8 cellular contexts compared by ENCODE assay signal in genomic region chr11:121112498-121113455, GRCh38. TPM values are rescaled to one million over a fixed set of nuclear protein-coding genes. Genes with fewer than 3 reads are reported as not detected.
DNase-seq lines count a peak whose midpoint lies in the region; ATAC-seq lines count a peak whose summit lies in the region.

No MANE protein-coding gene starts in this region.

- peak in 8 of 14 donors; percentile 13 to 28 (median 20) for DNase-seq in C1 segment of cervical spinal cord (lab: John Stamatoyannopoulos, UW)
- DNase-seq in NCI-H1436 treated with DMSO at 0.1 percent for 48 hours (lab: John Stamatoyannopoulos, UW), result peak; percentile 24
- DNase-seq in T-helper 2 cell treated with Interferon-gamma antibody and Interleukin-4, amounts not matched to agents 5 μg/mL and 100 μg/mL, for 36 hours (ENCODE audit: low spot score), result peak; percentile 31
- DNase-seq in ecto neural progenitor cell (ENCODE audit: low spot score), result peak; percentile 63
- peak; percentile 64 to 71 for DNase-seq in lung microvascular endothelial cell (ENCODE audit: low read depth in 2 of 2)
- peak; percentile 24 to 33 for DNase-seq in stimulated activated naive CD8-positive, alpha-beta T cell treated with anti-CD3 and anti-CD28 coated beads, Interleukin-15, amount 100 ng/mL, for 72 hours
- no peak for DNase-seq in activated effector memory CD4-positive, alpha-beta T cell treated with anti-CD3 and anti-CD28 coated beads, Interleukin-2, amount 50 U/mL, for 16 hours

- H3K27ac Mint-ChIP-seq in T-helper 2 cell treated with Interferon-gamma antibody and Interleukin-4, amounts not matched to agents 5 μg/mL and 100 μg/mL, for 36 hours, result no peak overlapping the region
- H3K27ac Mint-ChIP-seq in stimulated activated naive CD8-positive, alpha-beta T cell treated with anti-CD3 and anti-CD28 coated beads, Interleukin-15, amount 100 ng/mL, for 72 hours, result no peak overlapping the region

- H3K36me3 Mint-ChIP-seq in T-helper 2 cell treated with Interferon-gamma antibody and Interleukin-4, amounts not matched to agents 5 μg/mL and 100 μg/mL, for 36 hours (ENCODE audit: low read depth), result no peaks in the 10 kb centered on the region

- ATAC-seq in GM19372 (IDR thresholded peaks at IDR 0.05; ENCODE audit: low read depth, unreplicated experiment), result peak; percentile 46
- ATAC-seq in stimulated activated naive CD8-positive, alpha-beta T cell treated with anti-CD3 and anti-CD28 coated beads, Interleukin-15, amount 100 ng/mL, for 72 hours, result peak; percentile 74

- H3K9me3 Mint-ChIP-seq in T-helper 2 cell treated with Interferon-gamma antibody and Interleukin-4, amounts not matched to agents 5 μg/mL and 100 μg/mL, for 36 hours, result no peaks in the 10 kb centered on the region
- H3K9me3 Mint-ChIP-seq in stimulated activated naive CD8-positive, alpha-beta T cell treated with anti-CD3 and anti-CD28 coated beads, Interleukin-15, amount 100 ng/mL, for 72 hours, result no peaks in the 10 kb centered on the region

- no peak overlapping the region for H3K4me3 Mint-ChIP-seq in T-helper 2 cell treated with Interferon-gamma antibody and Interleukin-4, amounts not matched to agents 5 μg/mL and 100 μg/mL, for 36 hours
- H3K4me3 Mint-ChIP-seq in stimulated activated naive CD8-positive, alpha-beta T cell treated with anti-CD3 and anti-CD28 coated beads, Interleukin-15, amount 100 ng/mL, for 72 hours, result no peak overlapping the region

- H3K4me1 Mint-ChIP-seq in T-helper 2 cell treated with Interferon-gamma antibody and Interleukin-4, amounts not matched to agents 5 μg/mL and 100 μg/mL, for 36 hours (ENCODE audit: low read depth), result peaks cover 1% of the 10 kb centered on the region
- peaks cover 6% of the 10 kb centered on the region for H3K4me1 Mint-ChIP-seq in stimulated activated naive CD8-positive, alpha-beta T cell treated with anti-CD3 and anti-CD28 coated beads, Interleukin-15, amount 100 ng/mL, for 72 hours

- peaks cover 19% of the 10 kb centered on the region for H3K27me3 Mint-ChIP-seq in T-helper 2 cell treated with Interferon-gamma antibody and Interleukin-4, amounts not matched to agents 5 μg/mL and 100 μg/mL, for 36 hours (ENCODE audit: low read depth)
- peaks cover 32% of the 10 kb centered on the region for H3K27me3 Mint-ChIP-seq in stimulated activated naive CD8-positive, alpha-beta T cell treated with anti-CD3 and anti-CD28 coated beads, Interleukin-15, amount 100 ng/mL, for 72 hours

RNA-seq across cellular contexts. Expression of gene TECTA, which starts 11.7 kb away (rescaled TPM):
- total RNA-seq in lung microvascular endothelial cell, result 0.20 and 0.22 TPM in 2 replicates
